ENCODE assay signal across 21 cellular contexts in genomic region chr20:45269056-45269455, GRCh38. TPM values are rescaled to one million over a fixed set of nuclear protein-coding genes. Genes with fewer than 3 reads are reported as not detected.
A peak's percentile ranks its signal among the peaks of the same experiment; 100 is the strongest.
DNase-seq lines count a peak whose midpoint lies in the region; ATAC-seq and TF ChIP-seq lines count a peak whose summit lies in the region.
"Had no signal": no experiment of that assay in that cellular context is flagged by ENCODE, and none has a peak within 500 bp of the region (broad histone marks: within the 10 kb centered on the region; RNA-seq: fewer than 3 reads in every experiment).

No MANE protein-coding gene starts in this region.

- H3K9me3 ChIP-seq in esophagus muscularis mucosa, result no peaks in the 10 kb centered on the region
- H3K9me3 ChIP-seq in vagina, result no peaks in the 10 kb centered on the region
- H3K9me3 ChIP-seq: BLaER1 had no signal

- CTCF ChIA-PET in activated CD8-positive, alpha-beta T cell treated with anti-CD3 and anti-CD28 coated beads, Interleukin-2, amount 10 ng/mL, durations not matched to agents 7 days and 5 days (lab: Charles Lee), result interaction anchor here (1.2 to 1.7 kb wide), 3 partner anchors 21 to 502 kb away, joined by 3 to 6 read pairs (median 4); no protein-coding TSS in a partner anchor
- CTCF ChIA-PET in activated CD8-positive, alpha-beta T cell treated with anti-CD3 and anti-CD28 coated beads for 36 hours (lab: Charles Lee), result interaction anchor here (1.1 to 1.7 kb wide), 5 partner anchors 21 to 130 kb away, joined by 3 to 10 read pairs (median 5); no protein-coding TSS in a partner anchor
- CTCF ChIA-PET in MCF 10A (lab: Yijun Ruan, JAX), result interaction anchor here (0.6 to 3.6 kb wide), 7 partner anchors 14 to 293 kb away, joined by 3 to 19 read pairs (median 5); partner anchors contain the start of gene SLPI

- H3K4me1 ChIP-seq in esophagus muscularis mucosa (no peaks in the 10 kb centered on the region), vagina (no peaks in the 10 kb centered on the region)
- H3K4me1 ChIP-seq: BLaER1 had no signal

- no TSS peak for BruUV-seq in MCF 10A (replicated peaks; lab: Mats Ljungman, UMichigan)

- peaks cover 0 to 6% (median 0%) of the 10 kb centered on the region in 4 donors for H3K27me3 ChIP-seq in esophagus muscularis mucosa
- no peaks in the 10 kb centered on the region for H3K27me3 ChIP-seq in vagina
- H3K27me3 ChIP-seq: BLaER1 had no signal

- no peak for ATAC-seq in activated CD8-positive, alpha-beta T cell treated with anti-CD3 and anti-CD28 coated beads, Interleukin-2, amount 10 ng/mL, durations not matched to agents 7 days and 5 days
- ATAC-seq in activated CD8-positive, alpha-beta T cell treated with anti-CD3 and anti-CD28 coated beads for 36 hours, result no peak
- no peak for ATAC-seq in HG02678 (IDR thresholded peaks at IDR 0.05; ENCODE audit: unreplicated experiment)

- H3K4me3 Mint-ChIP-seq in activated CD8-positive, alpha-beta T cell treated with anti-CD3 and anti-CD28 coated beads, Interleukin-2, amount 10 ng/mL, durations not matched to agents 7 days and 5 days, result no peak overlapping the region
- H3K4me3 Mint-ChIP-seq in activated CD8-positive, alpha-beta T cell treated with anti-CD3 and anti-CD28 coated beads for 36 hours, result no peak overlapping the region
- no peak overlapping the region for H3K4me3 Mint-ChIP-seq in MCF 10A (ENCODE audit: unreplicated experiment)
- H3K4me3 Mint-ChIP-seq: B cell; CD14-positive monocyte; CD4-positive, alpha-beta T cell; CD8-positive, alpha-beta memory T cell had no signal

- no peak overlapping the region for H3K4me3 ChIP-seq in esophagus muscularis mucosa
- no peak overlapping the region for H3K4me3 ChIP-seq in vagina
- H3K4me3 ChIP-seq: BLaER1 had no signal

- 86% methylated on average over 3 of the region's 3 CpGs for WGBS in esophagus muscularis mucosa

- peaks cover 49% of the 10 kb centered on the region for H3K27me3 Mint-ChIP-seq in activated CD8-positive, alpha-beta T cell treated with anti-CD3 and anti-CD28 coated beads, Interleukin-2, amount 10 ng/mL, durations not matched to agents 7 days and 5 days (ENCODE audit: low read depth)
- H3K27me3 Mint-ChIP-seq in activated CD8-positive, alpha-beta T cell treated with anti-CD3 and anti-CD28 coated beads for 36 hours, result peaks cover 32% of the 10 kb centered on the region
- H3K27me3 Mint-ChIP-seq in MCF 10A (ENCODE audit: insufficient read depth, unreplicated experiment), result no peaks in the 10 kb centered on the region

- no peak for TF ChIP-seq CTCF in activated CD8-positive, alpha-beta T cell treated with anti-CD3 and anti-CD28 coated beads for 36 hours (IDR thresholded peaks at IDR 0.05)
- no peak for TF ChIP-seq CTCF in esophagus muscularis mucosa (IDR thresholded peaks at IDR 0.05)
- no peak for TF ChIP-seq CTCF in vagina (IDR thresholded peaks at IDR 0.05)
- TF ChIP-seq CTCF in MCF 10A (IDR thresholded peaks at IDR 0.05; ENCODE audit: unreplicated experiment), result no peak

- DNase-seq in activated CD8-positive, alpha-beta T cell treated with anti-CD3 and anti-CD28 coated beads, Interleukin-2, amount 10 ng/mL, durations not matched to agents 7 days and 5 days, result peak; percentile 9
- no peak for DNase-seq in activated CD8-positive, alpha-beta T cell treated with anti-CD3 and anti-CD28 coated beads for 36 hours
- DNase-seq in esophagus muscularis mucosa (ENCODE audit: extremely low spot score), result peak; percentile 55
- DNase-seq in renal cortical epithelial cell (ENCODE audit: low read depth), result peak; percentile 26
- peak; percentile 29 to 34 for DNase-seq in vagina (ENCODE audit: extremely low spot score in 2 of 2)
- no peak for DNase-seq in MCF 10A (ENCODE audit: unreplicated experiment)
- no peak for DNase-seq in activated CD4-positive, alpha-beta T cell treated with anti-CD3 and anti-CD28 coated beads, Interleukin-2, amount 50 U/mL, for 48 hours
- DNase-seq: CD4-positive, alpha-beta T cell; CD8-positive, alpha-beta memory T cell; DMS53; DMS79 treated with DMSO at 0.1 percent for 48 hours; GF-D8; GOT3; HCEC 1CT had no signal

- TF ChIP-seq POLR2A in esophagus muscularis mucosa (IDR thresholded peaks at IDR 0.05; ENCODE audit: low read depth), result no peak
- no peak for TF ChIP-seq POLR2A in vagina (IDR thresholded peaks at IDR 0.05)

- intact Hi-C loops in activated CD8-positive, alpha-beta T cell treated with anti-CD3 and anti-CD28 coated beads for 36 hours (cut with micrococcal nuclease), result no loop called here
- intact Hi-C loops in esophagus muscularis mucosa (cut with DNase I), result no loop called here
- intact Hi-C loops in vagina (cut with DNase I), result no loop called here
- intact Hi-C loops in MCF 10A (cut with micrococcal nuclease), result no loop called here

- POLR2A ChIA-PET in activated CD8-positive, alpha-beta T cell treated with anti-CD3 and anti-CD28 coated beads, Interleukin-2, amount 10 ng/mL, durations not matched to agents 7 days and 5 days (lab: Charles Lee), result interaction anchor here (0.6 kb wide), 1 partner anchor 15 kb away, joined by 3 read pairs; no protein-coding TSS in a partner anchor
- POLR2A ChIA-PET in activated CD8-positive, alpha-beta T cell treated with anti-CD3 and anti-CD28 coated beads for 36 hours (lab: Charles Lee), result no interaction called here
- POLR2A ChIA-PET in MCF 10A (lab: Yijun Ruan, JAX), result interaction anchor here (0.7 to 2.7 kb wide), 5 partner anchors 10 to 109 kb away, joined by 3 to 11 read pairs (median 3); partner anchors contain the start of gene SLPI

- no peak overlapping the region for H3K27ac Mint-ChIP-seq in activated CD8-positive, alpha-beta T cell treated with anti-CD3 and anti-CD28 coated beads, Interleukin-2, amount 10 ng/mL, durations not matched to agents 7 days and 5 days
- no peak overlapping the region for H3K27ac Mint-ChIP-seq in activated CD8-positive, alpha-beta T cell treated with anti-CD3 and anti-CD28 coated beads for 36 hours
- no peak overlapping the region for H3K27ac Mint-ChIP-seq in MCF 10A (ENCODE audit: low read depth, unreplicated experiment)
- H3K27ac Mint-ChIP-seq: B cell; CD14-positive monocyte; CD4-positive, alpha-beta T cell; CD8-positive, alpha-beta memory T cell had no signal

- no peak for TF ChIP-seq EP300 in esophagus muscularis mucosa (IDR thresholded peaks at IDR 0.05)

- no peaks in the 10 kb centered on the region for H3K4me1 Mint-ChIP-seq in activated CD8-positive, alpha-beta T cell treated with anti-CD3 and anti-CD28 coated beads, Interleukin-2, amount 10 ng/mL, durations not matched to agents 7 days and 5 days (ENCODE audit: low read depth)
- no peaks in the 10 kb centered on the region for H3K4me1 Mint-ChIP-seq in activated CD8-positive, alpha-beta T cell treated with anti-CD3 and anti-CD28 coated beads for 36 hours (ENCODE audit: low read depth)
- peaks cover 7% of the 10 kb centered on the region for H3K4me1 Mint-ChIP-seq in MCF 10A (ENCODE audit: insufficient read depth, unreplicated experiment)
- H3K4me1 Mint-ChIP-seq: B cell; CD14-positive monocyte; CD8-positive, alpha-beta memory T cell had no signal

- no peaks in the 10 kb centered on the region for H3K36me3 Mint-ChIP-seq in activated CD8-positive, alpha-beta T cell treated with anti-CD3 and anti-CD28 coated beads, Interleukin-2, amount 10 ng/mL, durations not matched to agents 7 days and 5 days (ENCODE audit: low read depth)
- no peaks in the 10 kb centered on the region for H3K36me3 Mint-ChIP-seq in activated CD8-positive, alpha-beta T cell treated with anti-CD3 and anti-CD28 coated beads for 36 hours (ENCODE audit: low read depth)
- H3K36me3 Mint-ChIP-seq in MCF 10A (ENCODE audit: insufficient read depth, unreplicated experiment), result no peaks in the 10 kb centered on the region
- H3K36me3 Mint-ChIP-seq: CD14-positive monocyte; CD8-positive, alpha-beta memory T cell had no signal

- H3K27ac ChIP-seq in esophagus muscularis mucosa (replicated peaks in 1 of 4), result no peak overlapping the region
- no peak overlapping the region for H3K27ac ChIP-seq in vagina
- H3K27ac ChIP-seq: 22Rv1, BLaER1 had no signal

- H3K36me3 ChIP-seq in esophagus muscularis mucosa, result no peaks in the 10 kb centered on the region
- no peaks in the 10 kb centered on the region for H3K36me3 ChIP-seq in vagina
- H3K36me3 ChIP-seq: BLaER1 had no signal

- no peaks in the 10 kb centered on the region for H3K9me3 Mint-ChIP-seq in activated CD8-positive, alpha-beta T cell treated with anti-CD3 and anti-CD28 coated beads, Interleukin-2, amount 10 ng/mL, durations not matched to agents 7 days and 5 days (ENCODE audit: insufficient read depth)
- H3K9me3 Mint-ChIP-seq in activated CD8-positive, alpha-beta T cell treated with anti-CD3 and anti-CD28 coated beads for 36 hours, result no peaks in the 10 kb centered on the region
- peaks cover 7% of the 10 kb centered on the region for H3K9me3 Mint-ChIP-seq in MCF 10A (ENCODE audit: unreplicated experiment)
- H3K9me3 Mint-ChIP-seq: CD4-positive, alpha-beta T cell; CD8-positive, alpha-beta memory T cell had no signal

RNA-seq across cellular contexts. Expression of gene SLPI, which starts 14.7 kb away (rescaled TPM):
- total RNA-seq in activated CD8-positive, alpha-beta T cell treated with anti-CD3 and anti-CD28 coated beads, Interleukin-2, amount 10 ng/mL, durations not matched to agents 7 days and 5 days, result not detected
- total RNA-seq in activated CD8-positive, alpha-beta T cell treated with anti-CD3 and anti-CD28 coated beads for 36 hours, result not detected
- total RNA-seq in esophagus muscularis mucosa (100 to 1,000 TPM in 1 of 4 donors, 10 to 100 TPM in 3; 27.8 to 109 (median 66.4) TPM), renal cortical epithelial cell (58.2 and 256 TPM in 2 replicates), vagina (431 TPM), MCF 10A (2022) (273 and 284 TPM in 2 replicates)
- total RNA-seq: B cell; CD4-positive, alpha-beta T cell; CD8-positive, alpha-beta memory T cell; Daoy; G401 had no signal

RNA-seq across cellular contexts. Expression of gene RBPJL, which starts 37.6 kb away (rescaled TPM):
- total RNA-seq in activated CD8-positive, alpha-beta T cell treated with anti-CD3 and anti-CD28 coated beads, Interleukin-2, amount 10 ng/mL, durations not matched to agents 7 days and 5 days, result not detected
- total RNA-seq in activated CD8-positive, alpha-beta T cell treated with anti-CD3 and anti-CD28 coated beads for 36 hours, result not detected
- total RNA-seq in esophagus muscularis mucosa (not detected), renal cortical epithelial cell (not detected in 2 replicates), vagina (not detected), MCF 10A (2022) (not detected in 2 replicates)
- total RNA-seq: B cell; CD4-positive, alpha-beta T cell; CD8-positive, alpha-beta memory T cell; Daoy; G401 had no signal

RNA-seq across cellular contexts. Expression of gene MATN4, which starts 39.0 kb away (rescaled TPM):
- under 1 TPM in 1 of 2 experiments, not detected in 1; 0.39 TPM for total RNA-seq in activated CD8-positive, alpha-beta T cell treated with anti-CD3 and anti-CD28 coated beads, Interleukin-2, amount 10 ng/mL, durations not matched to agents 7 days and 5 days
- 1 to 10 TPM in 1 of 2 experiments, under 1 TPM in 1; 0.74 to 1.2 TPM for total RNA-seq in activated CD8-positive, alpha-beta T cell treated with anti-CD3 and anti-CD28 coated beads for 36 hours
- total RNA-seq in esophagus muscularis mucosa (under 1 TPM in 2 of 4 donors, not detected in 2; 0.17 to 0.33 TPM), renal cortical epithelial cell (not detected in 2 replicates), vagina (not detected), MCF 10A (2022) (0.20 TPM in 1 of 2 replicates, not detected in the other)
- total RNA-seq: B cell; CD4-positive, alpha-beta T cell; Daoy; G401 had no signal

RNA-seq across cellular contexts. Expression of gene SEMG2, which starts 47.9 kb away (rescaled TPM):
- total RNA-seq in activated CD8-positive, alpha-beta T cell treated with anti-CD3 and anti-CD28 coated beads, Interleukin-2, amount 10 ng/mL, durations not matched to agents 7 days and 5 days, result not detected
- not detected for total RNA-seq in activated CD8-positive, alpha-beta T cell treated with anti-CD3 and anti-CD28 coated beads for 36 hours
- total RNA-seq in esophagus muscularis mucosa (not detected), renal cortical epithelial cell (not detected in 2 replicates), vagina (not detected), MCF 10A (2022) (not detected in 2 replicates)
- total RNA-seq: B cell; CD4-positive, alpha-beta T cell; CD8-positive, alpha-beta memory T cell; Daoy; G401 had no signal

Comparison
In these comparisons a context has a peak if more than half of its experiments do, and no peak if none do; other contexts are left out.
1. DNase-seq: peak in activated CD8-positive, alpha-beta T cell treated with anti-CD3 and anti-CD28 coated beads, Interleukin-2, amount 10 ng/mL, durations not matched to agents 7 days and 5 days (single experiment), esophagus muscularis mucosa (single experiment), renal cortical epithelial cell (single experiment) and vagina (2 of 2); none in activated CD8-positive, alpha-beta T cell treated with anti-CD3 and anti-CD28 coated beads for 36 hours (single experiment), MCF 10A (single experiment) and activated CD4-positive, alpha-beta T cell treated with anti-CD3 and anti-CD28 coated beads, Interleukin-2, amount 50 U/mL, for 48 hours (0 of 2).
2. RNA of gene SLPI, which starts 14.7 kb away (total RNA-seq): 431 TPM in vagina (single experiment), 273 to 284 TPM in MCF 10A, 58.2 to 256 TPM in renal cortical epithelial cell and 27.8 to 109 TPM in esophagus muscularis mucosa; not detected in activated CD8-positive, alpha-beta T cell treated with anti-CD3 and anti-CD28 coated beads, Interleukin-2, amount 10 ng/mL, durations not matched to agents 7 days and 5 days and not detected in activated CD8-positive, alpha-beta T cell treated with anti-CD3 and anti-CD28 coated beads for 36 hours; every median in the first group is over 10 times any median in the second.